ENCODE assay signal across 8 cellular contexts in the genomic region with DNA sequence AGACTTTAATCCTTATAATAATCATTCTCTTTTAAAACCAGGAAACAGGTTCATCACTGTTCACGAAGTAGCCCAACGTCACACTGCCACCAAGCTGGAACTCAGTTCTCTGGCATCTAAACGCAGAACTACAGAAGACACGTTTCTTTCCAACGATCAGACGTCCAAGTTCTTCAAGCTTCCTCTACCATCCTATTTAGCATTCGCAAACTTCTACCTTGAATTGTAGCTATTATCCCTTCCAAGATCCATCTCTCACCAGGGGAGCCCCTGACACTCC. TPM values are rescaled to one million over a fixed set of nuclear protein-coding genes. Genes with fewer than 3 reads are reported as not detected.
DNase-seq lines count a peak whose midpoint lies in the region; ATAC-seq and TF ChIP-seq lines count a peak whose summit lies in the region.

No MANE protein-coding gene starts in this region.

- H2AK5ac ChIP-seq in mesenchymal stem cell (ENCODE audit: low read length, severe bottlenecking): no peak overlapping the region

- peak overlapping the region; percentile 91 for H3K27ac Mint-ChIP-seq in type B pancreatic cell

- ATAC-seq in GM21381 (IDR thresholded peaks at IDR 0.05; ENCODE audit: unreplicated experiment): peak; percentile 31

- H3K36me3 Mint-ChIP-seq in type B pancreatic cell: no peaks in the 10 kb centered on the region

- H2BK120ac ChIP-seq in mesenchymal stem cell (ENCODE audit: low read depth, low read length): peak overlapping the region; percentile 11

- H3K27ac ChIP-seq in effector memory CD4-positive, alpha-beta T cell (ENCODE audit: insufficient read depth, low read length, poor library complexity, severe bottlenecking): peak overlapping the region; percentile 94
- peak overlapping the region; percentile 69 for H3K27ac ChIP-seq in mesenchymal stem cell (ENCODE audit: low read length, poor library complexity, severe bottlenecking)

- H2BK12ac ChIP-seq in mesenchymal stem cell (ENCODE audit: low read length in 2 of 2): no peak overlapping the region

- H2BK15ac ChIP-seq in mesenchymal stem cell (ENCODE audit: low read depth, poor library complexity, severe bottlenecking): peak overlapping the region; percentile 17

- peak overlapping the region; percentile 65 for H3K4me3 ChIP-seq in effector memory CD4-positive, alpha-beta T cell (ENCODE audit: insufficient read depth, low read depth, low read length, poor library complexity, severe bottlenecking)
- peak overlapping the region; percentile 69 to 76 for H3K4me3 ChIP-seq in mesenchymal stem cell (ENCODE audit: insufficient read depth in 1 of 2, low read depth in 1 of 2, low read length in 2 of 2)

- WGBS in mesenchymal stem cell: under 1% methylated on average over 6 of the region's 7 CpGs

- peak overlapping the region; percentile 34 to 97 for H3K18ac ChIP-seq in mesenchymal stem cell (ENCODE audit: low read depth in 1 of 2, low read length in 2 of 2)

- H3K4me1 Mint-ChIP-seq in type B pancreatic cell (ENCODE audit: unreplicated experiment): peaks cover 58% of the 10 kb centered on the region

- peak overlapping the region; percentile 99 for H3K9ac ChIP-seq in mesenchymal stem cell (ENCODE audit: low read length)

- H3K4me2 ChIP-seq in mesenchymal stem cell (ENCODE audit: low read length, poor library complexity, severe bottlenecking): peak overlapping the region; percentile 48

- H3K9me3 Mint-ChIP-seq in type B pancreatic cell: no peaks in the 10 kb centered on the region

- no peaks in the 10 kb centered on the region for H3K36me3 ChIP-seq in effector memory CD4-positive, alpha-beta T cell (ENCODE audit: control insufficient read depth, insufficient read depth, low read length)
- no peaks in the 10 kb centered on the region for H3K36me3 ChIP-seq in mesenchymal stem cell (ENCODE audit: control insufficient read depth in 1 of 2, insufficient read depth in 2 of 2, low read depth in 1 of 2, low read length in 2 of 2)

- no peak overlapping the region for H3K23ac ChIP-seq in mesenchymal stem cell (ENCODE audit: low read length in 2 of 2)

- peaks cover 7% of the 10 kb centered on the region for H3K4me1 ChIP-seq in effector memory CD4-positive, alpha-beta T cell (ENCODE audit: control insufficient read depth, insufficient read depth, low read length, poor library complexity, severe bottlenecking)
- peaks cover 2% of the 10 kb centered on the region for H3K4me1 ChIP-seq in mesenchymal stem cell (ENCODE audit: control insufficient read depth, insufficient read depth, low read depth, low read length)

- no peak overlapping the region for H2AFZ ChIP-seq in mesenchymal stem cell (ENCODE audit: low read depth, low read length)

- peak overlapping the region; percentile 45 for H4K91ac ChIP-seq in mesenchymal stem cell (ENCODE audit: low read length)

- peak overlapping the region; percentile 2 to 5 for H3K4ac ChIP-seq in mesenchymal stem cell (ENCODE audit: low read depth in 1 of 2, low read length in 2 of 2)

- H3K9me3 ChIP-seq in effector memory CD4-positive, alpha-beta T cell (ENCODE audit: control insufficient read depth, low read length): no peaks in the 10 kb centered on the region
- H3K9me3 ChIP-seq in mesenchymal stem cell (ENCODE audit: control insufficient read depth, low read length): no peaks in the 10 kb centered on the region

- H3K27me3 Mint-ChIP-seq in type B pancreatic cell: no peaks in the 10 kb centered on the region

- H3K79me1 ChIP-seq in mesenchymal stem cell (replicated peaks; ENCODE audit: low read length, poor library complexity, severe bottlenecking): peaks cover 4% of the 10 kb centered on the region

- no peaks in the 10 kb centered on the region for H3K27me3 ChIP-seq in effector memory CD4-positive, alpha-beta T cell (replicated peaks; ENCODE audit: control insufficient read depth, insufficient read depth, low read length, poor library complexity, severe bottlenecking)
- no peaks in the 10 kb centered on the region for H3K27me3 ChIP-seq in mesenchymal stem cell (ENCODE audit: control insufficient read depth in 1 of 2, insufficient read depth in 1 of 2, low read length in 2 of 2)

- peak overlapping the region; percentile 59 for H4K8ac ChIP-seq in mesenchymal stem cell (ENCODE audit: low read length)

- no peak overlapping the region for H2BK5ac ChIP-seq in mesenchymal stem cell (ENCODE audit: low read depth, low read length, poor library complexity, severe bottlenecking)

- H3K4me3 Mint-ChIP-seq in type B pancreatic cell: peak overlapping the region; percentile 90

- no peak overlapping the region for H3K14ac ChIP-seq in mesenchymal stem cell (ENCODE audit: low read length in 2 of 2)

- DNase-seq in Daoy (ENCODE audit: low read depth) (peak; percentile 57), HT-29 (ENCODE audit: low spot score) (peak; percentile 70), T-helper 22 cell (ENCODE audit: low read depth) (peak; percentile 31), mesenchymal stem cell (peak; percentile 78), type B pancreatic cell (ENCODE audit: extremely low spot score, unreplicated experiment) (no peak), COR-L47 (lab: John Stamatoyannopoulos, UW) (no peak)
- peak in 1 of 3 donors; percentile 11 for DNase-seq in effector memory CD4-positive, alpha-beta T cell

- TF ChIP-seq CTCF in type B pancreatic cell (conservative IDR thresholded peaks at IDR 0.05): no peak

RNA-seq across cellular contexts. Expression of gene TRDMT1, which starts 0.6 kb away (rescaled TPM):
- total RNA-seq in Daoy (2014; rRNA removed; shearing (Covaris generic)): 8.4 and 9.1 TPM in 2 replicates
- total RNA-seq in HT-29 (2014; rRNA removed; shearing (Covaris generic)): 1.3 and 3.2 TPM in 2 replicates
- 4.6 TPM for polyA plus RNA-seq in mesenchymal stem cell (2013, experiment 1 of 2)
- polyA plus RNA-seq in mesenchymal stem cell (2013, experiment 2 of 2): 4.0 TPM
- total RNA-seq in type B pancreatic cell (ENCODE audit: low replicate concordance): 3.9 and 9.0 TPM in 2 replicates

RNA-seq across cellular contexts. Expression of gene VIM, which starts 27.2 kb away (rescaled TPM):
- total RNA-seq in Daoy (2014; rRNA removed; shearing (Covaris generic)): 5,657 and 6,746 TPM in 2 replicates
- 0.08 TPM in 1 of 2 replicates, not detected in the other for total RNA-seq in HT-29 (2014; rRNA removed; shearing (Covaris generic))
- polyA plus RNA-seq in mesenchymal stem cell (2013, experiment 1 of 2): 5,108 TPM
- polyA plus RNA-seq in mesenchymal stem cell (2013, experiment 2 of 2): 5,084 TPM
- total RNA-seq in type B pancreatic cell (ENCODE audit: low replicate concordance): 102 and 2,500 TPM in 2 replicates

Comparison
In these comparisons a context has a peak if more than half of its experiments do, and no peak if none do; other contexts are left out.
1. DNase-seq: peak in Daoy (single experiment), HT-29 (single experiment), T-helper 22 cell (single experiment) and mesenchymal stem cell (single experiment); none in type B pancreatic cell (single experiment) and COR-L47 (single experiment).
2. RNA of gene VIM, which starts 27.2 kb away (total RNA-seq): 5,657 to 6,746 TPM in Daoy and 102 to 2,500 TPM in type B pancreatic cell; 0.08 TPM in HT-29; every median in the first group is over 10 times any median in the second.